Comparison of ENCODE assay signal across 8 cellular contexts in the genomic region with DNA sequence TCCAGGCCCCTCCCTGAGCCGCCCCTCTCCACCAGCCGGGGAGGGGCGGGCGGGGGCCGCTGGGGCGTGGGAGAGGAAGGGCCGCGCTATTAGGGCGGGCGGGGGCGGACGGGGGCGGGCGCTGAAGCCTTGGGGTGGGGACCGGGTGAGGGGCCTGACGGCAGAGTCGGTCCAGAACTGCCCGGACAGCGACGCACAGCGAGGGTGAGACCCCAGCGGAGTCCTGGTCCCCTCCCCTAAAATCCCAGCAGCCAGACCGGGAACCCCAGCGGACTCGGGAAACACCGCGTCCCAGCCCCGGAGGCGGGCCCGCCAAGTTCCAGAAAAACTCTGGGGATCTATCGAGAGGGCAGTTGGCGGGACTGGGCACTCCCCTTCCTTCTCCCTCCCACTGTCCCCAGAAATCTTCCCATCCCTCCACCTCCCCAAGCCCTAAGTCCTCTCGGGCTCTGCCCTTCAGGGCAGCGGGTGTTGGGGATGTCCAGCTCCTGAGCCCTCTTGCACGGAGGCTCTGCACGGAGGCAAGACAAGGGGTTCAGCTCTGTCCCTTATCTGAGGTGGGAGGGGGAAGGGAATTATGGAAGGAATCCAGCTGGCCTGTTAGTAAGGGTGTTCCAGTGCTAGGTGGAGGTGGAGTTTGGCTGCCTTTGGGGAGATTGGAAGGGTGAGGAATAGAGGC. TPM values are rescaled to one million over a fixed set of nuclear protein-coding genes. Genes with fewer than 3 reads are reported as not detected.
A peak's percentile ranks its signal among the peaks of the same experiment; 100 is the strongest.
DNase-seq lines count a peak whose midpoint lies in the region; TF ChIP-seq lines count a peak whose summit lies in the region.

Gene PRICKLE4 (plus strand): TSS at position 160 of the 679 bp plus-strand sequence. CDS start 2,692 bp downstream, outside the sequence.

- H3K9ac ChIP-seq in smooth muscle cell (ENCODE audit: low read depth): no peak within 1 kb of the TSS

- H3K9me3 ChIP-seq in MG63: no peaks in the 10 kb centered on the region
- no peaks in the 10 kb centered on the region for H3K9me3 ChIP-seq in smooth muscle cell (replicated peaks; ENCODE audit: low read depth)

- DNase-seq in DMS79 treated with DMSO at 0.1 percent for 48 hours (lab: John Stamatoyannopoulos, UW) (peak; percentile 8), DMS79 (lab: John Stamatoyannopoulos, UW) (no peak), MG63 (peak; percentile 18), brain microvascular endothelial cell (no peak), iris pigment epithelial cell (ENCODE audit: low read depth) (peak; percentile 24), smooth muscle cell (lab: John Stamatoyannopoulos, UW; ENCODE audit: unreplicated experiment) (no peak), KG1 (lab: John Stamatoyannopoulos, UW) (no peak)
- DNase-seq in activated CD8-positive, alpha-beta memory T cell treated with anti-CD3 and anti-CD28 coated beads, Interleukin-2, amount 50 U/mL, for 48 hours: no peak

- peak within 1 kb of the TSS; percentile 95 for H3K4me2 ChIP-seq in smooth muscle cell

- 2% methylated on average over 21 of the region's 36 CpGs for WGBS in smooth muscle cell (ENCODE audit: low lambda C conversion rate)

- H4K20me1 ChIP-seq in smooth muscle cell (ENCODE audit: low read depth): no peaks in the 10 kb centered on the region

- H3K27ac ChIP-seq in brain microvascular endothelial cell: no peak within 1 kb of the TSS
- H3K27ac ChIP-seq in smooth muscle cell (ENCODE audit: low read depth): no peak within 1 kb of the TSS

- H3K4me1 ChIP-seq in smooth muscle cell (ENCODE audit: low read depth): peaks cover 15% of the 10 kb centered on the region

- H3K36me3 ChIP-seq in MG63 (no peaks in the 10 kb centered on the region), brain microvascular endothelial cell (replicated peaks) (no peaks in the 10 kb centered on the region), smooth muscle cell (ENCODE audit: low read depth) (no peaks in the 10 kb centered on the region)

- no peaks in the 10 kb centered on the region for H3F3A ChIP-seq in smooth muscle cell (ENCODE audit: low read depth)

- in situ Hi-C loops in brain microvascular endothelial cell (cut with HindIII; ENCODE audit: low pct_ligation_motif_present, low sequenced_read_pairs): loop anchor here (25.0 kb wide), 1 partner anchor 257 kb away; no protein-coding TSS in a partner anchor

- H3K4me3 ChIP-seq in MG63: peak within 1 kb of the TSS; percentile 53
- peak within 1 kb of the TSS; percentile 69 for H3K4me3 ChIP-seq in brain microvascular endothelial cell (ENCODE audit: low read depth, low read length)
- peak within 1 kb of the TSS; percentile 55 for H3K4me3 ChIP-seq in smooth muscle cell

- H3K27me3 ChIP-seq in MG63 (no peaks in the 10 kb centered on the region), brain microvascular endothelial cell (replicated peaks) (no peaks in the 10 kb centered on the region), smooth muscle cell (ENCODE audit: low read depth) (no peaks in the 10 kb centered on the region)

- TF ChIP-seq CTCF in brain microvascular endothelial cell (IDR thresholded peaks at IDR 0.05; ENCODE audit: low read depth, low read length, missing control alignments): no peak
- no peak for TF ChIP-seq CTCF in smooth muscle cell (IDR thresholded peaks at IDR 0.05; ENCODE audit: borderline replicate concordance, insufficient read depth, poor library complexity, severe bottlenecking)

- peak within 1 kb of the TSS; percentile 45 for H2AFZ ChIP-seq in smooth muscle cell (ENCODE audit: low read depth)

- H3K79me2 ChIP-seq in smooth muscle cell (ENCODE audit: low read depth): no peaks in the 10 kb centered on the region

RNA-seq across cellular contexts. Expression of gene PRICKLE4, which starts in this region (rescaled TPM):
- total RNA-seq in MG63 (2014; rRNA removed; shearing (Covaris generic); ENCODE audit: low replicate concordance): not detected in 2 replicates
- total RNA-seq in smooth muscle cell: 2.0 TPM in 1 of 2 replicates, not detected in the other
- 1.1 TPM in 1 of 2 replicates, not detected in the other for polyA plus RNA-seq in smooth muscle cell

Comparison
In these comparisons a context has a peak if more than half of its experiments do, and no peak if none do; other contexts are left out.
1. DNase-seq: peak in DMS79 treated with DMSO at 0.1 percent for 48 hours (single experiment) and iris pigment epithelial cell (single experiment); none in DMS79 (single experiment), brain microvascular endothelial cell (single experiment), smooth muscle cell (single experiment), KG1 (single experiment) and activated CD8-positive, alpha-beta memory T cell treated with anti-CD3 and anti-CD28 coated beads, Interleukin-2, amount 50 U/mL, for 48 hours (single experiment).
2. Peak in DNase-seq and H3K4me3 ChIP-seq in MG63; RNA of the gene not detected or under 1 TPM.
3. Peak in every context shown above with its lines, with median percentiles within 50 percentile points of each other: H3K4me3 ChIP-seq.